Comparison of ENCODE assay signal across 8 cellular contexts in the genomic region with DNA sequence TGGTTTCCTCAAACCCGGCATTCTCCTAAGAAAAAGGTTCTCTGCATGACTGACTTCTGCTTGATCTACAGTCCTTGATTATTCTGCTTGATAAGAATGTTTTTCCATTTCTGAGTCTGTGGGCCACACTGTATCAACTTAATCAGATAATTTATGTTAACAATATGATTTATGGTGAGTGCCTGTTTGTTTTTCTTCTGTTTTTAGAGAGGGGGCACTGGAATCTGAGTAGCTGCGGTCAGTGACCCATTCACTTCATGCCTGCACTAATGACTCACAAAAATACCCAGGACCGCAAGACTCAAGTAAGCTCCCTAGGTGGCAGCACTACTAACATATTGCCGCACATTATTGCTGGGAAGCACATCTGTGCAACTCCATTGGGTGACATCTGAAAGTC.
A peak's percentile ranks its signal among the peaks of the same experiment; 100 is the strongest.
DNase-seq lines count a peak whose midpoint lies in the region; ATAC-seq and TF ChIP-seq lines count a peak whose summit lies in the region.

No MANE protein-coding gene starts in this region.

- ATAC-seq in HG03025 (IDR thresholded peaks at IDR 0.05; ENCODE audit: low FRiP score, unreplicated experiment) = peak; percentile 65
- peak; percentile 33 for ATAC-seq in left lung

- H3K4me1 ChIP-seq in left lung = no peaks in the 10 kb centered on the region

- intact Hi-C loops in left lung (cut with DNase I) = no loop called here

- no peak for TF ChIP-seq CTCF in left lung (IDR thresholded peaks at IDR 0.05)

- H3K27ac ChIP-seq in left lung = no peak overlapping the region
- H3K27ac ChIP-seq in caudate nucleus (ENCODE audit: low read depth, low read length) = no peak overlapping the region

- DNase-seq in DMS53 (lab: John Stamatoyannopoulos, UW) (peak; percentile 39), DMS53 treated with DMSO at 0.1 percent for 48 hours (lab: John Stamatoyannopoulos, UW; ENCODE audit: unreplicated experiment) (no peak), RKO (ENCODE audit: low spot score) (peak; percentile 34), left lung (no peak), caudate nucleus (lab: John Stamatoyannopoulos, UW) (no peak)
- DNase-seq in stimulated activated CD8-positive, alpha-beta memory T cell treated with anti-CD3 and anti-CD28 coated beads, Interleukin-4, amount 100 ng/mL, for 48 hours = no peak
- DNase-seq in stimulated activated CD4-positive, alpha-beta T cell treated with anti-CD3 and anti-CD28 coated beads, Interleukin-4, amount 100 ng/mL, for 4 hours = no peak

- no peaks in the 10 kb centered on the region for H3K36me3 ChIP-seq in left lung

- no peak overlapping the region for H3K4me3 ChIP-seq in left lung

- no peaks in the 10 kb centered on the region for H3K27me3 ChIP-seq in left lung

- no peaks in the 10 kb centered on the region for H3K9me3 ChIP-seq in left lung

Comparison
In these comparisons a context has a peak if more than half of its experiments do, and no peak if none do; other contexts are left out.
1. DNase-seq: peak in DMS53 (single experiment) and RKO (single experiment); none in DMS53 treated with DMSO at 0.1 percent for 48 hours (single experiment), left lung (0 of 2), caudate nucleus (0 of 61), stimulated activated CD8-positive, alpha-beta memory T cell treated with anti-CD3 and anti-CD28 coated beads, Interleukin-4, amount 100 ng/mL, for 48 hours (single experiment) and stimulated activated CD4-positive, alpha-beta T cell treated with anti-CD3 and anti-CD28 coated beads, Interleukin-4, amount 100 ng/mL, for 4 hours (0 of 2).